In genomic region chr11:32829157-32829679, GRCh38 we compare ENCODE assay signal across 8 cellular contexts.
DNase-seq lines count a peak whose midpoint lies in the region; ATAC-seq and TF ChIP-seq lines count a peak whose summit lies in the region.

No MANE protein-coding gene starts in this region.

- peak overlapping the region; percentile 44 to 65 for H3K4me3 ChIP-seq in foreskin fibroblast (ENCODE audit: low read depth in 1 of 2, low read length in 2 of 2)
- H3K4me3 ChIP-seq in rectal smooth muscle tissue (ENCODE audit: low read length): peak overlapping the region; percentile 62

- peak; percentile 36 for ATAC-seq in GM18520 (IDR thresholded peaks at IDR 0.05; ENCODE audit: unreplicated experiment)
- peak; percentile 40 for ATAC-seq in HG03025 (IDR thresholded peaks at IDR 0.05; ENCODE audit: low FRiP score, unreplicated experiment)

- no peak overlapping the region for H3K27ac ChIP-seq in rectal smooth muscle tissue (ENCODE audit: low read depth, low read length)

- in situ Hi-C loops in ACHN (cut with HindIII; ENCODE audit: low pct_ligation_motif_present, low pct_unique_long_range_greater_than_20kb, low sequenced_read_pairs): no loop called here

- no peaks in the 10 kb centered on the region for H3K4me1 ChIP-seq in rectal smooth muscle tissue (ENCODE audit: control insufficient read depth, insufficient read depth, low read length)

- peak overlapping the region; percentile 5 for H3K9ac ChIP-seq in rectal smooth muscle tissue (ENCODE audit: low read length)

- no peak for TF ChIP-seq CTCF in foreskin fibroblast (IDR thresholded peaks at IDR 0.05; ENCODE audit: low read depth, low read length)

- DNase-seq in ACHN: peak; percentile 46
- DNase-seq in SW480 (ENCODE audit: low spot score): peak; percentile 58
- no peak for DNase-seq in foreskin fibroblast
- DNase-seq in DMS 273 (lab: John Stamatoyannopoulos, UW; ENCODE audit: unreplicated experiment): no peak
- no peak for DNase-seq in effector CD8-positive, alpha-beta T cell (lab: John Stamatoyannopoulos, UW)

- no peaks in the 10 kb centered on the region for H3K27me3 ChIP-seq in rectal smooth muscle tissue (ENCODE audit: control insufficient read depth, insufficient read depth, low read length)

- H3K36me3 ChIP-seq in rectal smooth muscle tissue (ENCODE audit: control insufficient read depth, insufficient read depth, low read length): no peaks in the 10 kb centered on the region

Comparison
In these comparisons a context has a peak if more than half of its experiments do, and no peak if none do; other contexts are left out.
1. DNase-seq: peak in ACHN (single experiment) and SW480 (single experiment); none in foreskin fibroblast (0 of 2), DMS 273 (single experiment) and effector CD8-positive, alpha-beta T cell (single experiment).